ENCODE assay signal across 12 cellular contexts in the genomic region with DNA sequence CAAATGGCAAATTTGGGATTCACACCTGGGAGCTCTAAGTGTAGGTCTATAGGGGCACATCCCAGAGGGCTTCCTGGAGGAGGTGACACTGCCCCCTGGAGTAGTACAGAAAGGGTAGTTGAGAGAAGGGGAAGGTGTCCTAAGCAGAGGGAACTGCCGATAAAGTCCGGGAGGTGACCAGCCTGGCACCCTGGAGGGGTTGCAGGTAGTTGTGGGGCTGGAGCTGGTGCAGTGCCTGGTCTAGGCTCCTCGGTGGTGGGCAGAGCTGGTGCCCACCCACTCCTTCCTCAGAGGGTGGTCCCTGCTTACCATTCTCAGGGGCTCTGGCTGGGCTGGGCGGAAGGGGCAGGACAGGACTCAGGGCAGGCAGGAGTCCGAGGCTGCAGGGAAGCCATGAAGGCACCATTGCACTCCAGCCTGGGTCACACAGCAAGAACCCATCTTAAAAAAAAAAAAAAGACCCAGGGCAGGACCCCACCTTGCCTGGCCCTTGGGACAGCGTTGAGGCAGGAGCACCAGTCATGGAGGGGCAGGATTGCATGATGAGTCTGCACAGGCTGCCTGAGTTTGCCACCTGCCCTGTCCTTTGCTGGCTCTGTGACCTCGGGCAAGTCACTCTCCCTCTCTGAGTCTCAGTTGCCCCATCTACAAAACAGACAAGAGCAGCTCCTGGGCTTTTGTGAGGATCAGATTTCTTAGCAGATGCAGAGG. TPM values are rescaled to one million over a fixed set of nuclear protein-coding genes. Genes with fewer than 3 reads are reported as not detected.
DNase-seq lines count a peak whose midpoint lies in the region; ATAC-seq and TF ChIP-seq lines count a peak whose summit lies in the region.
"Had no signal": no experiment of that assay in that cellular context is flagged by ENCODE, and none has a peak within 500 bp of the region (broad histone marks: within the 10 kb centered on the region; RNA-seq: fewer than 3 reads in every experiment).

No MANE protein-coding gene starts in this region.

- no peak for ATAC-seq in Right ventricle myocardium superior (ENCODE audit: poor library complexity)
- ATAC-seq in upper lobe of right lung: peak; percentile 10
- no peak for ATAC-seq in GM18511 (IDR thresholded peaks at IDR 0.05; ENCODE audit: unreplicated experiment)

- H3K36me3 Mint-ChIP-seq in activated CD4-positive, alpha-beta memory T cell treated with anti-CD3 and anti-CD28 coated beads for 36 hours: no peaks in the 10 kb centered on the region

- H3K4me1 ChIP-seq in upper lobe of right lung (no peaks in the 10 kb centered on the region), tibial nerve (peaks cover 0 to 3% (median 0%) of the 10 kb centered on the region in 4 donors)
- H3K4me1 ChIP-seq: upper lobe of left lung had no signal

- TF ChIP-seq CTCF in upper lobe of right lung (IDR thresholded peaks at IDR 0.05) (no peak), tibial nerve (IDR thresholded peaks at IDR 0.05) (no peak)

- CTCF ChIA-PET in activated CD4-positive, alpha-beta memory T cell treated with anti-CD3 and anti-CD28 coated beads for 36 hours (lab: Charles Lee): interaction anchor here (1.3 to 1.8 kb wide), 2 partner anchors 8 to 51 kb away, joined by 3 to 5 read pairs; no protein-coding TSS in a partner anchor

- peak; percentile 15 for DNase-seq in cardiac septum (ENCODE audit: low spot score)
- DNase-seq in Right ventricle myocardium superior: no peak
- DNase-seq in activated CD4-positive, alpha-beta memory T cell treated with anti-CD3 and anti-CD28 coated beads for 36 hours: no peak
- DNase-seq in iris pigment epithelial cell (ENCODE audit: low read depth): peak; percentile 72
- DNase-seq in upper lobe of right lung: peak; percentile 40
- no peak for DNase-seq in tibial nerve (ENCODE audit: low spot score in 2 of 2)
- DNase-seq in stimulated activated CD4-positive, alpha-beta T cell treated with anti-CD3 and anti-CD28 coated beads, Interleukin-12 subunit alpha, Interleukin-12 subunit beta, amount 100 ng/mL, for 4 hours: no peak
- DNase-seq: Karpas-422 had no signal

- H3K27me3 ChIP-seq in upper lobe of right lung (no peaks in the 10 kb centered on the region), tibial nerve (peaks cover 0 to 21% of the 10 kb centered on the region in 2 donors)
- H3K27me3 ChIP-seq: hepatocyte, upper lobe of left lung had no signal

- peaks cover 52% of the 10 kb centered on the region for H3K4me1 Mint-ChIP-seq in activated CD4-positive, alpha-beta memory T cell treated with anti-CD3 and anti-CD28 coated beads for 36 hours (ENCODE audit: low read depth)

- POLR2A ChIA-PET in activated CD4-positive, alpha-beta memory T cell treated with anti-CD3 and anti-CD28 coated beads for 36 hours (lab: Charles Lee): interaction anchor here (1.1 to 2.7 kb wide), 7 partner anchors 8 to 54 kb away, joined by 3 to 29 read pairs (median 4); a partner anchor contains a TSS

- H3K9me3 ChIP-seq in upper lobe of right lung (no peaks in the 10 kb centered on the region), tibial nerve (no peaks in the 10 kb centered on the region)
- H3K9me3 ChIP-seq: upper lobe of left lung had no signal

- H3K27me3 Mint-ChIP-seq in activated CD4-positive, alpha-beta memory T cell treated with anti-CD3 and anti-CD28 coated beads for 36 hours: no peaks in the 10 kb centered on the region

- TF ChIP-seq POLR2A in tibial nerve (IDR thresholded peaks at IDR 0.05): no peak

- H3K27ac ChIP-seq in upper lobe of right lung: no peak overlapping the region
- no peak overlapping the region for H3K27ac ChIP-seq in tibial nerve
- H3K27ac ChIP-seq: hepatocyte, upper lobe of left lung, VCaP had no signal

- 69 to 79% methylated on average over 7 of the region's 7 CpGs for WGBS in tibial nerve, 2 donors

- H3K4me3 ChIP-seq in upper lobe of right lung: no peak overlapping the region
- no peak overlapping the region for H3K4me3 ChIP-seq in tibial nerve
- H3K4me3 ChIP-seq: hepatocyte, upper lobe of left lung had no signal

- TF ChIP-seq EP300 in tibial nerve (IDR thresholded peaks at IDR 0.05): no peak

- H3K36me3 ChIP-seq in upper lobe of right lung (no peaks in the 10 kb centered on the region), tibial nerve (no peaks in the 10 kb centered on the region)
- H3K36me3 ChIP-seq: upper lobe of left lung had no signal

- intact Hi-C loops in cardiac septum (cut with DNase I) (no loop called here), Right ventricle myocardium superior (cut with DNase I) (no loop called here), upper lobe of right lung (cut with DNase I) (no loop called here)
- intact Hi-C loops in activated CD4-positive, alpha-beta memory T cell treated with anti-CD3 and anti-CD28 coated beads for 36 hours (cut with micrococcal nuclease): loop anchor here (1.0 to 10.0 kb wide), 2 partner anchors 7 to 56 kb away; no protein-coding TSS in a partner anchor

- peak overlapping the region; percentile 78 for H3K27ac Mint-ChIP-seq in activated CD4-positive, alpha-beta memory T cell treated with anti-CD3 and anti-CD28 coated beads for 36 hours

- no peak overlapping the region for H3K4me3 Mint-ChIP-seq in activated CD4-positive, alpha-beta memory T cell treated with anti-CD3 and anti-CD28 coated beads for 36 hours

- no peaks in the 10 kb centered on the region for H3K9me3 Mint-ChIP-seq in activated CD4-positive, alpha-beta memory T cell treated with anti-CD3 and anti-CD28 coated beads for 36 hours

RNA-seq across cellular contexts. Expression of a gene that starts 43.8 kb away (rescaled TPM):
- total RNA-seq in cardiac septum: 2.0 TPM
- 2.4 TPM for total RNA-seq in Right ventricle myocardium superior
- 100 to 1,000 TPM; 250 to 276 TPM for total RNA-seq in activated CD4-positive, alpha-beta memory T cell treated with anti-CD3 and anti-CD28 coated beads for 36 hours
- 13.4 TPM for total RNA-seq in upper lobe of right lung
- 10 to 100 TPM in 3 of 4 donors, 1 to 10 TPM in 1; 9.4 to 15.3 (median 12.4) TPM for total RNA-seq in tibial nerve

RNA-seq across cellular contexts. Expression of a gene that starts 54.0 kb away (rescaled TPM):
- 15.6 TPM for total RNA-seq in cardiac septum
- total RNA-seq in Right ventricle myocardium superior: 15.3 TPM
- total RNA-seq in activated CD4-positive, alpha-beta memory T cell treated with anti-CD3 and anti-CD28 coated beads for 36 hours: 10 to 100 TPM; 11.3 to 12.0 TPM
- 52.2 TPM for total RNA-seq in upper lobe of right lung
- total RNA-seq in tibial nerve: 10 to 100 TPM in 3 of 4 donors, 1 to 10 TPM in 1; 9.8 to 38.4 (median 25.6) TPM

Comparison
In these comparisons a context has a peak if more than half of its experiments do, and no peak if none do; other contexts are left out.
1. DNase-seq: peak in cardiac septum (single experiment), iris pigment epithelial cell (single experiment) and upper lobe of right lung (single experiment); none in Right ventricle myocardium superior (single experiment), activated CD4-positive, alpha-beta memory T cell treated with anti-CD3 and anti-CD28 coated beads for 36 hours (single experiment), tibial nerve (0 of 2) and stimulated activated CD4-positive, alpha-beta T cell treated with anti-CD3 and anti-CD28 coated beads, Interleukin-12 subunit alpha, Interleukin-12 subunit beta, amount 100 ng/mL, for 4 hours (single experiment).
2. RNA of a gene that starts 43.8 kb away (total RNA-seq): 250 to 276 TPM in activated CD4-positive, alpha-beta memory T cell treated with anti-CD3 and anti-CD28 coated beads for 36 hours; 13.4 TPM in upper lobe of right lung (single experiment), 9.4 to 15.3 TPM in tibial nerve, 2.4 TPM in Right ventricle myocardium superior (single experiment) and 2.0 TPM in cardiac septum (single experiment); every median in the first group is over 10 times any median in the second.